In genomic region chr3:151798476-151798875, GRCh38 we compare ENCODE assay signal across 20 cellular contexts. TPM values are rescaled to one million over a fixed set of nuclear protein-coding genes. Genes with fewer than 3 reads are reported as not detected.
DNase-seq lines count a peak whose midpoint lies in the region; ATAC-seq and TF ChIP-seq lines count a peak whose summit lies in the region.
"Had no signal": no experiment of that assay in that cellular context is flagged by ENCODE, and none has a peak within 500 bp of the region (broad histone marks: within the 10 kb centered on the region; RNA-seq: fewer than 3 reads in every experiment).

No MANE protein-coding gene starts in this region.

- H3K14ac ChIP-seq in IMR-90 (replicated peaks; ENCODE audit: low read depth, low read length) = no peak overlapping the region

- H3K9ac ChIP-seq in IMR-90 (ENCODE audit: low read depth, low read length) = no peak overlapping the region
- H3K9ac ChIP-seq: BLaER1 had no signal

- H4K5ac ChIP-seq in IMR-90 (ENCODE audit: low read depth, low read length) = no peak overlapping the region

- H2BK120ac ChIP-seq in IMR-90 (ENCODE audit: low read depth, low read length) = no peak overlapping the region

- no peak overlapping the region for H3K18ac ChIP-seq in IMR-90 (ENCODE audit: low read depth, low read length)

- intact Hi-C loops in IMR-90 (cut with micrococcal nuclease) = no loop called here

- no peak for ATAC-seq in IMR-90 (ENCODE audit: low read depth)
- no peak for ATAC-seq in HG02798 (IDR thresholded peaks at IDR 0.05; ENCODE audit: poor library complexity, unreplicated experiment)
- no peak for ATAC-seq in activated T-cell treated with anti-CD3 and anti-CD28 coated beads, Interleukin-2, amount 50 U/mL, for 4 hours
- ATAC-seq: CD8-positive, alpha-beta T cell; GM12878; GM23338 had no signal

- dilution Hi-C loops in IMR-90 (cut with HindIII; ENCODE audit: low sequenced_read_pairs, unreplicated experiment) = no loop called here

- H3K4me1 Mint-ChIP-seq in activated T-cell treated with anti-CD3 and anti-CD28 coated beads, Interleukin-2, amount 50 U/mL, for 4 hours (ENCODE audit: low read depth) = no peaks in the 10 kb centered on the region
- H3K4me1 Mint-ChIP-seq: GM23338 had no signal

- H3K36me3 ChIP-seq in IMR-90 (ENCODE audit: control insufficient read depth, insufficient read depth, low read length) = no peaks in the 10 kb centered on the region
- H3K36me3 ChIP-seq: BLaER1 had no signal

- no peak overlapping the region for H4K8ac ChIP-seq in IMR-90 (ENCODE audit: low read depth in 2 of 2, low read length in 2 of 2)

- H2AK5ac ChIP-seq in IMR-90 (ENCODE audit: low read depth, low read length) = no peak overlapping the region

- H3K79me1 ChIP-seq in IMR-90 (ENCODE audit: low read depth in 1 of 2, low read length in 2 of 2) = no peaks in the 10 kb centered on the region

- TF ChIP-seq RAD21 in IMR-90 (IDR thresholded peaks at IDR 0.05; ENCODE audit: low read length) = no peak

- no peak overlapping the region for H2AK9ac ChIP-seq in IMR-90 (replicated peaks; ENCODE audit: low read depth, low read length, poor library complexity)

- H2BK15ac ChIP-seq in IMR-90 (ENCODE audit: low read depth, low read length) = no peak overlapping the region

- H3K9me3 ChIP-seq in IMR-90 (ENCODE audit: control insufficient read depth, insufficient read depth, low read length) = no peaks in the 10 kb centered on the region
- H3K9me3 ChIP-seq: BLaER1 had no signal

- H3K9me3 Mint-ChIP-seq in activated T-cell treated with anti-CD3 and anti-CD28 coated beads, Interleukin-2, amount 50 U/mL, for 4 hours = no peaks in the 10 kb centered on the region
- H3K9me3 Mint-ChIP-seq: CD8-positive, alpha-beta T cell; GM23338 had no signal

- DNase-seq in A172 (ENCODE audit: low spot score) = peak; percentile 75
- DNase-seq in IMR-90 = peak; percentile 23
- peak; percentile 5 for DNase-seq in astrocyte of the cerebellum (ENCODE audit: low read depth)
- DNase-seq in iris pigment epithelial cell (ENCODE audit: low read depth) = peak; percentile 42
- DNase-seq in NCI-H2196 (lab: John Stamatoyannopoulos, UW; ENCODE audit: unreplicated experiment) = no peak
- no peak for DNase-seq in activated T-cell treated with anti-CD3 and anti-CD28 coated beads, Interleukin-2, amount 50 U/mL, for 4 hours
- DNase-seq in cerebellar nuclear complex (lab: John Stamatoyannopoulos, UW) = no peak
- DNase-seq: 8988T; CD8-positive, alpha-beta T cell; DMS79 treated with DMSO at 0.1 percent for 48 hours; GDM1; NCI-H187 treated with DMSO at 0.1 percent for 48 hours; NCI-H446; NCI-H774; PC-9 had no signal

- no peaks in the 10 kb centered on the region for H4K20me1 ChIP-seq in IMR-90 (ENCODE audit: insufficient read depth, low read length)
- H4K20me1 ChIP-seq: BLaER1 had no signal

- H3K9me1 ChIP-seq in IMR-90 (ENCODE audit: insufficient read depth, low read length) = no peaks in the 10 kb centered on the region

- no peak overlapping the region for H3K56ac ChIP-seq in IMR-90 (ENCODE audit: extremely low read depth, insufficient read depth, low read length)

- H3K36me3 Mint-ChIP-seq in activated T-cell treated with anti-CD3 and anti-CD28 coated beads, Interleukin-2, amount 50 U/mL, for 4 hours (ENCODE audit: insufficient read depth) = no peaks in the 10 kb centered on the region
- H3K36me3 Mint-ChIP-seq: CD8-positive, alpha-beta T cell had no signal

- no peak overlapping the region for H3K4me3 Mint-ChIP-seq in activated T-cell treated with anti-CD3 and anti-CD28 coated beads, Interleukin-2, amount 50 U/mL, for 4 hours
- H3K4me3 Mint-ChIP-seq: CD8-positive, alpha-beta T cell; GM23338 had no signal

- no peak overlapping the region for H2AFZ ChIP-seq in IMR-90 (replicated peaks; ENCODE audit: low read length, poor library complexity)
- H2AFZ ChIP-seq: GM23338, PC-9 had no signal

- no peak overlapping the region for H3K4me2 ChIP-seq in IMR-90 (ENCODE audit: low read depth, low read length)
- H3K4me2 ChIP-seq: BLaER1, GM23338, PC-9 had no signal

- CTCF ChIA-PET in IMR-90 (lab: Yijun Ruan, JAX) = no interaction called here

- no peak overlapping the region for H4K91ac ChIP-seq in IMR-90 (ENCODE audit: insufficient read depth, low read depth, low read length)

- no peak overlapping the region for H3K27ac ChIP-seq in IMR-90 (ENCODE audit: insufficient read depth, low read length)
- H3K27ac ChIP-seq: BLaER1, PC-9 had no signal

- POLR2A ChIA-PET in IMR-90 (lab: Charles Lee; ENCODE audit: unreplicated experiment) = no interaction called here

- no CpG with 5 or more reads among the region's 2 CpGs for WGBS in IMR-90 (ENCODE audit: extremely low coverage in 2 of 2, insufficient read length in 1 of 2), 2 experiments

- no TSS peak for BruUV-seq in IMR-90 (replicated peaks; lab: Mats Ljungman, UMichigan)

- no peak overlapping the region for H3K23ac ChIP-seq in IMR-90 (ENCODE audit: low read depth, low read length)

- no peaks in the 10 kb centered on the region for H3K27me3 Mint-ChIP-seq in activated T-cell treated with anti-CD3 and anti-CD28 coated beads, Interleukin-2, amount 50 U/mL, for 4 hours (ENCODE audit: low read depth)

- no peak for TF ChIP-seq CTCF in IMR-90 (conservative IDR thresholded peaks at IDR 0.05; ENCODE audit: low read depth, low read length)
- no peak for TF ChIP-seq CTCF in astrocyte of the cerebellum (IDR thresholded peaks at IDR 0.05; ENCODE audit: low read depth, low read length, missing control alignments)

- no peak overlapping the region for H2BK20ac ChIP-seq in IMR-90 (ENCODE audit: low read depth, low read length)

- TF ChIP-seq POLR2A in IMR-90 (IDR thresholded peaks at IDR 0.05; ENCODE audit: low read depth, low read length) = no peak

- no peaks in the 10 kb centered on the region for H3K27me3 ChIP-seq in IMR-90 (ENCODE audit: control insufficient read depth, insufficient read depth, low read length)
- H3K27me3 ChIP-seq: BLaER1 had no signal

- in situ Hi-C loops in IMR-90 (cut with MboI; ENCODE audit: low sequenced_read_pairs) = no loop called here
- in situ Hi-C loops in astrocyte of the cerebellum (cut with HindIII; ENCODE audit: low sequenced_read_pairs) = no loop called here

- no peaks in the 10 kb centered on the region for H3K4me1 ChIP-seq in IMR-90 (ENCODE audit: control insufficient read depth, insufficient read depth, low read length)
- H3K4me1 ChIP-seq: BLaER1 had no signal

- no peak overlapping the region for H3K4me3 ChIP-seq in IMR-90 (ENCODE audit: insufficient read depth, low read depth, low read length)
- no peak overlapping the region for H3K4me3 ChIP-seq in astrocyte of the cerebellum (ENCODE audit: low read depth, low read length)
- H3K4me3 ChIP-seq: BLaER1, GM12878, GM23338, PC-9 had no signal

- H2BK5ac ChIP-seq in IMR-90 (ENCODE audit: low read depth, low read length, poor library complexity, severe bottlenecking) = no peak overlapping the region

- H3K4ac ChIP-seq in IMR-90 (ENCODE audit: low read depth, low read length) = no peak overlapping the region

TF ChIP-seq in IMR-90, 13 proteins besides CTCF, POLR2A, EP300 and RAD21:
- TF ChIP-seq MAZ (IDR thresholded peaks at IDR 0.05; ENCODE audit: borderline replicate concordance, low read depth, low read length) (no peak), MXI1 (IDR thresholded peaks at IDR 0.05; ENCODE audit: borderline replicate concordance, low read depth, low read length) (no peak), MAFK (IDR thresholded peaks at IDR 0.05; ENCODE audit: low read depth, low read length) (no peak), RFX5 (IDR thresholded peaks at IDR 0.05; ENCODE audit: low read depth, low read length) (no peak), RCOR1 (IDR thresholded peaks at IDR 0.05; ENCODE audit: insufficient replicate concordance, low read length) (no peak), ELK1 (IDR thresholded peaks at IDR 0.05; ENCODE audit: borderline replicate concordance, low read depth, low read length) (no peak), NFE2L2 (IDR thresholded peaks at IDR 0.05; ENCODE audit: low read depth, low read length) (no peak), BHLHE40 (IDR thresholded peaks at IDR 0.05; ENCODE audit: low read depth, low read length) (no peak), CEBPB (IDR thresholded peaks at IDR 0.05; ENCODE audit: low read depth, low read length) (no peak), USF2 (IDR thresholded peaks at IDR 0.05; ENCODE audit: low read depth, low read length) (no peak), FOS (IDR thresholded peaks at IDR 0.05; ENCODE audit: low read depth, low read length) (no peak), CHD1 (IDR thresholded peaks at IDR 0.05; ENCODE audit: low read depth, low read length) (no peak)

RNA-seq across cellular contexts. Expression of gene AADAC, which starts 15.4 kb away (rescaled TPM):
- total RNA-seq in A172 (2014; rRNA removed; shearing (Covaris generic)) = 2.3 and 2.8 TPM in 2 replicates
- total RNA-seq in IMR-90 (2012; rRNA removed) = not detected in 2 replicates
- not detected in 2 replicates for polyA plus RNA-seq in IMR-90 (2012; rRNA removed)
- polyA plus RNA-seq in IMR-90 (2012; cell fraction: cytosol; rRNA removed) = not detected in 2 replicates
- not detected in 2 replicates for polyA plus RNA-seq in IMR-90 (2012; cell fraction: nucleus; rRNA removed; ENCODE audit: low replicate concordance)
- under 1 TPM; 0.11 to 0.18 (median 0.13) TPM for total RNA-seq in activated T-cell treated with anti-CD3 and anti-CD28 coated beads, Interleukin-2, amount 50 U/mL, for 4 hours
- total RNA-seq: CD8-positive, alpha-beta T cell; GM23338; SK-MEL-5 had no signal
- polyA plus RNA-seq: GM12878, GM23338 had no signal

Comparison
In these comparisons a context has a peak if more than half of its experiments do, and no peak if none do; other contexts are left out.
1. DNase-seq: peak in A172 (single experiment), IMR-90 (single experiment), astrocyte of the cerebellum (single experiment) and iris pigment epithelial cell (single experiment); none in NCI-H2196 (single experiment), activated T-cell treated with anti-CD3 and anti-CD28 coated beads, Interleukin-2, amount 50 U/mL, for 4 hours (single experiment) and cerebellar nuclear complex (0 of 2).